ENCODE assay signal across 8 cellular contexts in the genomic region with DNA sequence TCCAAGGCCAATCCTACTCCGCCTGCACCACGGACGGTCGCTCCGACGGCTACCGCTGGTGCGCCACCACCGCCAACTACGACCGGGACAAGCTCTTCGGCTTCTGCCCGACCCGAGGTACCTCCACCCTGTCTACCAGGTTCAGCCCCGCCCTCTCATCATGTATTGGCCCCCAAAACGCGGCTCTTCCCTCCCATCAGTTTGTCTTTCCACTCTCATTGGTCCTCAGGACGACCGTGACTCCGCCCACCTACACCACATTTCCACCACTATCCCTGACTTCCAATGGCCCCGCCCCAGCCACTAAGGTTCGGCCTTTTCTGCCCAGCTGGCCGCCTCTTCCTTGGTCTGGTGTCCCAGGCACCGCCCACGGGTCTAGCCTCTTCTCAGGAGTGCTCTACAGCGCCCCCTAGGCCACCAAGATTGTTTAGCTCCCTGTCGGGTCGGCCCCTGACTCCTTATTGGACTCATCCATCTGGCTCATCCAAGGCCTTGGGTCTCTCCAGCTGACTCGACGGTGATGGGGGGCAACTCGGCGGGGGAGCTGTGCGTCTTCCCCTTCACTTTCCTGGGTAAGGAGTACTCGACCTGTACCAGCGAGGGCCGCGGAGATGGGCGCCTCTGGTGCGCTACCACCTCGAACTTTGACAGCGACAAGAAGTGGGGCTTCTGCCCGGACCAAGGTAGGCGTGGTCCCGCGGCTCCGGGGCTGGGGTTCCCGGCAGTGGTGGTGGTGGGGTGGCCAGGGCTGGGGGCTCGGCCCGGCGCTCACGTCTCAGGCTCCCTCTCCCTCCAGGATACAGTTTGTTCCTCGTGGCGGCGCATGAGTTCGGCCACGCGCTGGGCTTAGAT. TPM values are rescaled to one million over a fixed set of nuclear protein-coding genes. Genes with fewer than 3 reads are reported as not detected.
DNase-seq lines count a peak whose midpoint lies in the region; ATAC-seq and TF ChIP-seq lines count a peak whose summit lies in the region.

No MANE protein-coding gene starts in this region.

- DNase-seq in HK-2 (ENCODE audit: unreplicated experiment): peak; percentile 53
- peak; percentile 67 for DNase-seq in WERI-Rb-1
- DNase-seq in foreskin fibroblast: peak in 1 of 2 donors; percentile 29
- DNase-seq in renal cortical epithelial cell (ENCODE audit: low read depth): peak; percentile 44
- DNase-seq in effector CD4-positive, alpha-beta T cell: no peak

- ATAC-seq in HG03571 (IDR thresholded peaks at IDR 0.05; ENCODE audit: unreplicated experiment) (no peak), GM18867 (IDR thresholded peaks at IDR 0.05; ENCODE audit: unreplicated experiment) (no peak)

- peaks cover 81% of the 10 kb centered on the region for H4K20me1 ChIP-seq in BLaER1

- H3K27ac ChIP-seq in BLaER1: no peak overlapping the region
- no peak overlapping the region for H3K27ac ChIP-seq in WERI-Rb-1

- peaks cover 25% of the 10 kb centered on the region for H3K9me3 ChIP-seq in BLaER1
- no peaks in the 10 kb centered on the region for H3K9me3 ChIP-seq in WERI-Rb-1 (ENCODE audit: severe bottlenecking)

- H3K27me3 ChIP-seq in BLaER1 (peaks cover 78% of the 10 kb centered on the region), WERI-Rb-1 (ENCODE audit: insufficient read depth, low read depth, severe bottlenecking) (no peaks in the 10 kb centered on the region)

- H3K4me1 ChIP-seq in BLaER1: peaks cover 54% of the 10 kb centered on the region

- no peaks in the 10 kb centered on the region for H3K36me3 ChIP-seq in BLaER1
- no peaks in the 10 kb centered on the region for H3K36me3 ChIP-seq in WERI-Rb-1

- no peak overlapping the region for H3K9ac ChIP-seq in BLaER1

- TF ChIP-seq CTCF in WERI-Rb-1 (IDR thresholded peaks at IDR 0.05; ENCODE audit: low read depth, low read length) (peak; percentile 49), foreskin fibroblast (IDR thresholded peaks at IDR 0.05; ENCODE audit: low read depth, low read length) (peak; percentile 8)

- H3K4me3 ChIP-seq in BLaER1: peak overlapping the region; percentile 11; the same call in 1 of the 2 replicates
- H3K4me3 ChIP-seq in WERI-Rb-1 (ENCODE audit: low read depth, low read length): no peak overlapping the region
- no peak overlapping the region for H3K4me3 ChIP-seq in foreskin fibroblast (ENCODE audit: low read depth in 1 of 2, low read length in 2 of 2)

- no peak overlapping the region for H3K4me2 ChIP-seq in BLaER1

RNA-seq across cellular contexts. Expression of gene MMP9, which starts 3.1 kb away (rescaled TPM):
- 0.87 TPM in 1 of 2 replicates, not detected in the other for total RNA-seq in renal cortical epithelial cell

RNA-seq across cellular contexts. Expression of gene SLC12A5, which starts 17.2 kb away (rescaled TPM):
- total RNA-seq in renal cortical epithelial cell: 0.17 and 0.55 TPM in 2 replicates

RNA-seq across cellular contexts. Expression of gene ZNF335, which starts 39.9 kb away (rescaled TPM):
- 11.1 and 16.1 TPM in 2 replicates for total RNA-seq in renal cortical epithelial cell
